ENCODE assay signal across 20 cellular contexts in the genomic region with DNA sequence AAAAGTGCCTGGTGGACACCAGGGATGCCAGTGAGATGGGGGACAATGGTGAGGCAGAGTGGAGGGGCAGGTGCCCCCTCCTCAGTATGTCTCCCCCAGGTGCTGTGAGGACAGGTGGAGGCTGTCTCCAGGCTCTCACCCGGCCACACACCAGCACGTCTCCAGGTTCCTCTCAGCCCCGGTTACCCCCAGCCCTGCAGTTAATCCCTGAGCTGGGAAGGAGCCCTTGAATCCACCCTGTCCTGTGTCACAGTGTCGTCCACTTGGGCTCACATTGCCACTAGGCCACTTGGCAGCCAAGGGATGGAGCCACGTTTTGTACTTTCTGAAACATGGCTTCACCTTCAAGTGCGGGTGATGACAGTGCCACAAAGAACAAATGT. TPM values are rescaled to one million over a fixed set of nuclear protein-coding genes. Genes with fewer than 3 reads are reported as not detected.
DNase-seq lines count a peak whose midpoint lies in the region; ATAC-seq, FAIRE-seq and TF ChIP-seq lines count a peak whose summit lies in the region.
"Had no signal": no experiment of that assay in that cellular context is flagged by ENCODE, and none has a peak within 500 bp of the region (broad histone marks: within the 10 kb centered on the region; RNA-seq: fewer than 3 reads in every experiment).

No MANE protein-coding gene starts in this region.

- no peak overlapping the region for H3K4me3 ChIP-seq in Peyer's patch
- H3K4me3 ChIP-seq in H1 (ENCODE audit: extremely low read depth in 1 of 4, insufficient read depth in 2 of 4, low read depth in 3 of 4, low read length in 4 of 4): no peak overlapping the region
- H3K4me3 ChIP-seq in mucosa of descending colon: no peak overlapping the region
- no peak overlapping the region for H3K4me3 ChIP-seq in small intestine (ENCODE audit: low read depth in 1 of 2, low read length in 2 of 2)
- H3K4me3 ChIP-seq in PC-3 (ENCODE audit: low read length): no peak overlapping the region
- H3K4me3 ChIP-seq in right cardiac atrium (ENCODE audit: low read length): no peak overlapping the region
- H3K4me3 ChIP-seq: GM23338, HAP-1 had no signal

- TF ChIP-seq RAD21 in H1 (IDR thresholded peaks at IDR 0.05 in 1 of 2, conservative IDR thresholded peaks at IDR 0.05 in 1 of 2; ENCODE audit: low read depth in 2 of 2, low read length in 2 of 2): no peak

- H4K20me1 ChIP-seq in H1 (replicated peaks in 1 of 2; ENCODE audit: control insufficient read depth in 1 of 2, insufficient read depth in 2 of 2, low read length in 2 of 2): no peaks in the 10 kb centered on the region
- no peaks in the 10 kb centered on the region for H4K20me1 ChIP-seq in PC-3 (ENCODE audit: low read length)

- FAIRE-seq in H1 (lab: Jason Lieb, UNC): no peak
- no peak for FAIRE-seq in small intestine (lab: Jason Lieb, UNC)
- FAIRE-seq: GM12891, GM18507, H54 had no signal

- BruUV-seq in PC-3 (replicated peaks; lab: Mats Ljungman, UMichigan): no TSS peak

- H3K23me2 ChIP-seq in H1 (ENCODE audit: low read depth, low read length): no peaks in the 10 kb centered on the region

- H2AFZ ChIP-seq in H1 (ENCODE audit: low read length) (no peak overlapping the region), PC-3 (ENCODE audit: low read length) (no peak overlapping the region)
- H2AFZ ChIP-seq: GM23338 had no signal

- H3K9me3 ChIP-seq in Peyer's patch (no peaks in the 10 kb centered on the region), H1 (ENCODE audit: insufficient read depth in 2 of 2, low read depth in 1 of 2, low read length in 1 of 2) (no peaks in the 10 kb centered on the region), mucosa of descending colon (no peaks in the 10 kb centered on the region), small intestine (ENCODE audit: control insufficient read depth, low read depth) (no peaks in the 10 kb centered on the region), PC-3 (ENCODE audit: low read length) (no peaks in the 10 kb centered on the region), right cardiac atrium (ENCODE audit: control insufficient read depth, low read length) (no peaks in the 10 kb centered on the region)
- H3K9me3 ChIP-seq: HAP-1 had no signal

- POLR2A ChIA-PET in H1 (lab: Charles Lee; ENCODE audit: partially characterized antibody) (interaction anchor here (0.6 kb wide), 1 partner anchor 25 kb away, joined by 3 read pairs; a partner anchor contains a TSS), PC-3 (lab: Charles Lee; ENCODE audit: unreplicated experiment) (no interaction called here)

- no peak overlapping the region for H4K91ac ChIP-seq in H1 (replicated peaks; ENCODE audit: insufficient read length, low read length)

- H3K9me2 ChIP-seq in PC-3 (replicated peaks; ENCODE audit: low read length): no peaks in the 10 kb centered on the region

- H3K79me2 ChIP-seq in H1 (ENCODE audit: control insufficient read depth in 1 of 2, insufficient read depth in 2 of 2, low read length in 2 of 2) (no peaks in the 10 kb centered on the region), PC-3 (ENCODE audit: low read length) (no peaks in the 10 kb centered on the region)

- peak; percentile 7 for ATAC-seq in mucosa of descending colon
- no peak for ATAC-seq in HG03039 (IDR thresholded peaks at IDR 0.05; ENCODE audit: unreplicated experiment)
- no peak for ATAC-seq in PC-3
- no peak for ATAC-seq in right cardiac atrium
- ATAC-seq: GM23338 had no signal

- TF ChIP-seq EP300 in H1 (IDR thresholded peaks at IDR 0.05; ENCODE audit: borderline replicate concordance in 1 of 2, low read depth in 2 of 2, low read length in 2 of 2): no peak

- no peak overlapping the region for H2BK15ac ChIP-seq in H1 (ENCODE audit: low read length)

- H3K4me2 ChIP-seq in H1 (ENCODE audit: insufficient read depth in 1 of 2, low read depth in 2 of 2, low read length in 2 of 2) (no peak overlapping the region), PC-3 (ENCODE audit: low read length) (no peak overlapping the region)
- H3K4me2 ChIP-seq: GM23338 had no signal

- H2BK12ac ChIP-seq in H1 (ENCODE audit: low read depth, low read length): 0 out of 2 replicates have a peak overlapping the region, but pooled peaks have one; percentile 27

- CTCF ChIA-PET in H1 (lab: Charles Lee; ENCODE audit: partially characterized antibody): interaction anchor here (0.8 to 2.0 kb wide), 2 partner anchors 12 to 81 kb away, joined by 3 to 9 read pairs; no protein-coding TSS in a partner anchor
- CTCF ChIA-PET in PC-3 (lab: Charles Lee): no interaction called here

- H3K79me1 ChIP-seq in H1 (ENCODE audit: low read depth, low read length): no peaks in the 10 kb centered on the region

- no peak overlapping the region for H2AK5ac ChIP-seq in H1 (ENCODE audit: low read depth, low read length)

- no peak overlapping the region for H2BK20ac ChIP-seq in H1 (ENCODE audit: low read length)

- H3K27ac ChIP-seq in Peyer's patch (peak overlapping the region in 3 of 4 donors; percentile 14 to 95 (median 83)), H1 (ENCODE audit: low read depth, low read length) (no peak overlapping the region), small intestine (ENCODE audit: low read depth in 1 of 2, low read length in 1 of 2) (peak overlapping the region; percentile 1 to 84), PC-3 (ENCODE audit: low read length) (no peak overlapping the region), right cardiac atrium (ENCODE audit: low read length) (no peak overlapping the region)

- H3K56ac ChIP-seq in H1 (replicated peaks; ENCODE audit: insufficient read length, low read depth, low read length): no peak overlapping the region

- 82% methylated on average over 6 of the region's 6 CpGs; no CpG with 5 or more reads in 1 of the 2 experiments for WGBS in H1 (ENCODE audit: extremely low coverage in 1 of 2, insufficient coverage in 1 of 2, insufficient read length in 1 of 2, insufficient replicate concordance in 2 of 2, low coverage in 1 of 2, low lambda C conversion rate in 2 of 2, missing lambda C conversion rate in 1 of 2), 2 experiments
- WGBS in small intestine, 3 donors: 31 to 53% (median 38%) methylated on average over 6 of the region's 6 CpGs
- WGBS in right cardiac atrium: 66% methylated on average over 6 of the region's 6 CpGs

- TF ChIP-seq POLR2A in Peyer's patch (IDR thresholded peaks at IDR 0.05) (no peak), H1 (IDR thresholded peaks at IDR 0.05; ENCODE audit: control extremely low read depth in 1 of 2, low read depth in 2 of 2, low read length in 2 of 2) (no peak)

- no peak overlapping the region for H3K14ac ChIP-seq in H1 (ENCODE audit: insufficient read length)

- no peaks in the 10 kb centered on the region for H3K36me3 ChIP-seq in Peyer's patch
- no peaks in the 10 kb centered on the region for H3K36me3 ChIP-seq in H1 (ENCODE audit: control insufficient read depth in 2 of 4, insufficient read depth in 4 of 4, low read length in 3 of 4)
- no peaks in the 10 kb centered on the region for H3K36me3 ChIP-seq in mucosa of descending colon (ENCODE audit: low read depth)
- no peaks in the 10 kb centered on the region for H3K36me3 ChIP-seq in small intestine (ENCODE audit: control insufficient read depth in 2 of 2, insufficient read depth in 2 of 2, low read length in 2 of 2)
- no peaks in the 10 kb centered on the region for H3K36me3 ChIP-seq in PC-3 (ENCODE audit: low read depth, low read length)
- H3K36me3 ChIP-seq: HAP-1 had no signal

- H3K23ac ChIP-seq in H1 (ENCODE audit: insufficient read length): no peak overlapping the region

- H3K18ac ChIP-seq in H1 (ENCODE audit: extremely low read depth, low read length): no peak overlapping the region

- TF ChIP-seq CTCF in Peyer's patch (IDR thresholded peaks at IDR 0.05): no peak
- no peak for TF ChIP-seq CTCF in H1 (IDR thresholded peaks at IDR 0.05; ENCODE audit: control extremely low read depth in 1 of 3, insufficient read depth in 1 of 3, low read depth in 1 of 3, low read length in 3 of 3)
- TF ChIP-seq CTCF in mucosa of descending colon (IDR thresholded peaks at IDR 0.05): no peak
- TF ChIP-seq CTCF in PC-3 (conservative IDR thresholded peaks at IDR 0.05; ENCODE audit: low read depth, low read length): no peak

- H3K4ac ChIP-seq in H1 (replicated peaks; ENCODE audit: insufficient read length, low read depth, low read length): no peak overlapping the region

- H3K4me1 ChIP-seq in Peyer's patch (peaks cover 0 to 16% (median 0%) of the 10 kb centered on the region in 4 donors), H1 (replicated peaks in 1 of 4; ENCODE audit: control insufficient read depth in 3 of 4, insufficient read depth in 4 of 4, low read length in 3 of 4) (no peaks in the 10 kb centered on the region), mucosa of descending colon (ENCODE audit: low read depth) (peaks cover 13% of the 10 kb centered on the region), small intestine (ENCODE audit: control insufficient read depth in 2 of 2, insufficient read depth in 1 of 2, low read depth in 1 of 2, low read length in 1 of 2) (peaks cover 0 to 11% of the 10 kb centered on the region in 2 donors), PC-3 (ENCODE audit: insufficient read depth, low read length) (peaks cover 10% of the 10 kb centered on the region), right cardiac atrium (ENCODE audit: control insufficient read depth, insufficient read depth, low read length) (no peaks in the 10 kb centered on the region)
- H3K4me1 ChIP-seq: HAP-1 had no signal

- no peak overlapping the region for H2BK120ac ChIP-seq in H1 (replicated peaks; ENCODE audit: low read depth, low read length)

- H3F3A ChIP-seq in PC-3 (ENCODE audit: low read length, unreplicated experiment): no peaks in the 10 kb centered on the region

- H4K8ac ChIP-seq in H1 (ENCODE audit: extremely low read depth, insufficient read depth, low read length): no peak overlapping the region

- peak in 1 of 3 donors; percentile 57 for DNase-seq in Peyer's patch
- DNase-seq in H1 (ENCODE audit: low read depth in 1 of 2, low spot score in 2 of 2): no peak
- DNase-seq in mucosa of descending colon: no peak
- DNase-seq in small intestine: no peak
- DNase-seq in T1000 (lab: John Stamatoyannopoulos, UW): no peak
- no peak for DNase-seq in PC-3
- DNase-seq in right cardiac atrium: no peak
- DNase-seq: C1 segment of cervical spinal cord; CD4-positive, alpha-beta memory T cell; COR-L47; DMS53; DMS79 treated with DMSO at 0.1 percent for 48 hours; GF-D8; HFFc6 had no signal

- H3K27me3 ChIP-seq in Peyer's patch (no peaks in the 10 kb centered on the region), H1 (replicated peaks in 1 of 4; ENCODE audit: control insufficient read depth in 3 of 4, extremely low read depth in 1 of 4, insufficient read depth in 3 of 4, low read length in 3 of 4) (peaks cover 0 to 3% (median 0%) of the 10 kb centered on the region in 4 experiments; a peak in 1 of 7 replicates), small intestine (ENCODE audit: control insufficient read depth in 2 of 2, insufficient read depth in 2 of 2, low read length in 2 of 2) (no peaks in the 10 kb centered on the region), PC-3 (ENCODE audit: low read length) (peaks cover 6% of the 10 kb centered on the region; the same call in 1 of the 2 replicates), right cardiac atrium (ENCODE audit: control insufficient read depth, insufficient read depth) (no peaks in the 10 kb centered on the region)

- intact Hi-C loops in mucosa of descending colon (cut with DNase I, micrococcal nuclease): no loop called here
- intact Hi-C loops in PC-3 (cut with micrococcal nuclease): no loop called here
- intact Hi-C loops in right cardiac atrium (cut with DNase I): loop anchor here in 1 of 4 donors (10.0 kb wide), 1 partner anchor 244 kb away; a partner anchor contains a TSS

- H4K5ac ChIP-seq in H1 (ENCODE audit: insufficient read length, low read depth, low read length): no peak overlapping the region

- no peak overlapping the region for H2BK5ac ChIP-seq in H1 (ENCODE audit: low read depth, low read length)

- H3K9ac ChIP-seq in H1 (replicated peaks in 1 of 4; ENCODE audit: extremely low read depth in 1 of 4, low read depth in 3 of 4, low read length in 3 of 4) (no peak overlapping the region), PC-3 (ENCODE audit: low read length) (no peak overlapping the region)

RNA-seq across cellular contexts. Expression of a gene that starts 21.7 kb away (rescaled TPM):
- total RNA-seq in Peyer's patch: 1,000 to 10,000 TPM in 3 of 4 donors, 100 to 1,000 TPM in 1; 835 to 3,384 (median 2,517) TPM
- total RNA-seq in H1 (2021; fragmentation: NEBNext Ultra II Directional; extraction: Animal tissue kit (Norgen Biotek cat#: 25700)): 129 and 154 TPM in 2 replicates
- polyA plus RNA-seq in H1 (2011; rRNA removed): 231 and 233 TPM in 2 replicates
- 264 TPM for polyA plus RNA-seq in H1 (2011; cell fraction: cytosol; rRNA removed)
- polyA plus RNA-seq in H1 (2011; cell fraction: nucleus; rRNA removed): 473 TPM
- 191 to 332 TPM (median 243 TPM) in 4 replicates for polyA plus RNA-seq in H1 (2012, experiment 1 of 2)
- 170 TPM for polyA plus RNA-seq in H1 (2012, experiment 2 of 2)
- polyA plus RNA-seq in H1 (2013, experiment 1 of 2): 144 TPM
- polyA plus RNA-seq in H1 (2013, experiment 2 of 2): 158 TPM
- polyA minus RNA-seq in H1 (2011; rRNA and poly(A)+ RNA removed): 183 and 191 TPM in 2 replicates
- 145 TPM for polyA minus RNA-seq in H1 (2011; cell fraction: cytosol; rRNA and poly(A)+ RNA removed)
- polyA minus RNA-seq in H1 (2011; cell fraction: nucleus; rRNA and poly(A)+ RNA removed): 91.7 TPM
- total RNA-seq in mucosa of descending colon: 1,000 to 10,000 TPM; 1,294 to 6,470 (median 3,045) TPM
- 1,000 to 10,000 TPM in 2 of 3 donors, 100 to 1,000 TPM in 1; 569 to 2,421 (median 1,749) TPM for polyA plus RNA-seq in small intestine
- 55.4 and 168 TPM in 2 replicates for total RNA-seq in PC-3 (2014; rRNA removed)
- 100 to 1,000 TPM; 283 to 475 (median 403) TPM for total RNA-seq in right cardiac atrium
- polyA plus RNA-seq in right cardiac atrium: 448 TPM

RNA-seq across cellular contexts. Expression of a gene that starts 24.7 kb away (rescaled TPM):
- 10 to 100 TPM; 21.0 to 71.0 (median 29.1) TPM for total RNA-seq in Peyer's patch
- total RNA-seq in H1 (2021; fragmentation: NEBNext Ultra II Directional; extraction: Animal tissue kit (Norgen Biotek cat#: 25700)): 11.3 and 12.5 TPM in 2 replicates
- 16.3 and 17.0 TPM in 2 replicates for polyA plus RNA-seq in H1 (2011; rRNA removed)
- 17.9 TPM for polyA plus RNA-seq in H1 (2011; cell fraction: cytosol; rRNA removed)
- polyA plus RNA-seq in H1 (2011; cell fraction: nucleus; rRNA removed): 32.5 TPM
- 15.7 to 19.2 TPM (median 17.3 TPM) in 4 replicates for polyA plus RNA-seq in H1 (2012, experiment 1 of 2)
- polyA plus RNA-seq in H1 (2012, experiment 2 of 2): 15.6 TPM
- polyA plus RNA-seq in H1 (2013, experiment 1 of 2): 20.9 TPM
- polyA plus RNA-seq in H1 (2013, experiment 2 of 2): 23.1 TPM
- 19.7 and 23.1 TPM in 2 replicates for polyA minus RNA-seq in H1 (2011; rRNA and poly(A)+ RNA removed)
- 12.0 TPM for polyA minus RNA-seq in H1 (2011; cell fraction: cytosol; rRNA and poly(A)+ RNA removed)
- 18.4 TPM for polyA minus RNA-seq in H1 (2011; cell fraction: nucleus; rRNA and poly(A)+ RNA removed)
- total RNA-seq in mucosa of descending colon: 10 to 100 TPM; 18.1 to 24.2 (median 20.7) TPM
- polyA plus RNA-seq in small intestine: 10 to 100 TPM; 12.5 to 28.6 (median 26.2) TPM
- 33.1 and 35.0 TPM in 2 replicates for total RNA-seq in PC-3 (2014; rRNA removed)
- total RNA-seq in right cardiac atrium: 10 to 100 TPM; 10.1 to 13.6 (median 11.3) TPM
- polyA plus RNA-seq in right cardiac atrium: 8.8 TPM

Comparison
In these comparisons a context has a peak if more than half of its experiments do, and no peak if none do; other contexts are left out.
1. H3K27ac ChIP-seq: peak in Peyer's patch (3 of 4) and small intestine (2 of 2); none in H1 (single experiment), PC-3 (single experiment) and right cardiac atrium (single experiment).